ENCODE assay signal across 8 cellular contexts in the genomic region with DNA sequence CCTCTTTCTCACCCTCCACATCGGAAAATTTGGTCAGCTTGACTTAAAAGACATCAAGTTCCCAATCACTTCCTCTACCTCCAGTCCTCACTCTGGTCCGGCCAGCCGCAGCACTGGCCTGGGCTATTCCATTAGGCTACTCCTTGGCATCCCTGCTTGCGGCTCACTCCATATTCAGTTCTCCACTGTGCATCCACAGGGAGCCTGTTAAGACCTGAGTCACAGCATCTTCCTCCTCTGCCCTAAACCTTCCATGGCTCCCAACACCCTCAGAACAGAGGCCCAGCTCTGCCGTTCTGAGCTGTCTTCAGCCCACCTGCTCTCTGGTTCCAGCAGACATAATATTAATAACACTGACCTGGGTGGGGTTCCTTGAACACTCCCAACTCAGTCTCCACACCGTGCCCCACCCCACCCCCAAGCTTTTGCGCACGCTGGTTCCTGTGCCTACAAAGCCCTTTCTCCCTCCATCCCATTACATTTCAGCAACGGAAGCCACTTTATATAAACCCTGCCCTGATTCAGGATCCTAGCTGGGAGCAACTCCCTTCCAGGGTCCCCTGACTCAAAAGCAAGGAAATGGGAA.
DNase-seq lines count a peak whose midpoint lies in the region.

No MANE protein-coding gene starts in this region.

- H3K4me1 Mint-ChIP-seq in dendritic cell treated with granulocyte-macrophage colony-stimulating factor and Interleukin-4, amounts not matched to agents 40 ng/mL and 50 ng/mL, for 4 days (ENCODE audit: low read depth): peaks cover 24% of the 10 kb centered on the region

- H3K27ac Mint-ChIP-seq in dendritic cell treated with granulocyte-macrophage colony-stimulating factor and Interleukin-4, amounts not matched to agents 40 ng/mL and 50 ng/mL, for 4 days: peak overlapping the region; percentile 41

- H3K9me3 ChIP-seq in NT2/D1 (ENCODE audit: insufficient read depth, low read length) (peaks cover 39% of the 10 kb centered on the region), muscle layer of colon (ENCODE audit: low read length) (peaks cover 18% of the 10 kb centered on the region)

- H3K4me3 ChIP-seq in NT2/D1 (ENCODE audit: insufficient read length, low read depth) (peak overlapping the region; percentile 77), muscle layer of colon (ENCODE audit: low read depth in 1 of 2, low read length in 2 of 2) (peak overlapping the region; percentile 84 to 90)

- H3K27me3 Mint-ChIP-seq in dendritic cell treated with granulocyte-macrophage colony-stimulating factor and Interleukin-4, amounts not matched to agents 40 ng/mL and 50 ng/mL, for 4 days: peaks cover 7% of the 10 kb centered on the region

- H3K9ac ChIP-seq in NT2/D1 (ENCODE audit: insufficient read length, low read depth) (peak overlapping the region; percentile 79), muscle layer of colon (ENCODE audit: low read length) (peak overlapping the region; percentile 53)

- H3K27ac ChIP-seq in muscle layer of colon (ENCODE audit: low read depth, low read length): peak overlapping the region; percentile 41

- peaks cover 48% of the 10 kb centered on the region for H3K36me3 Mint-ChIP-seq in dendritic cell treated with granulocyte-macrophage colony-stimulating factor and Interleukin-4, amounts not matched to agents 40 ng/mL and 50 ng/mL, for 4 days (ENCODE audit: low read depth)

- peak overlapping the region; percentile 76 for H3K4me3 Mint-ChIP-seq in dendritic cell treated with granulocyte-macrophage colony-stimulating factor and Interleukin-4, amounts not matched to agents 40 ng/mL and 50 ng/mL, for 4 days

- DNase-seq in D341Med (ENCODE audit: low spot score) (peak; percentile 29), NT2/D1 (ENCODE audit: low read depth, low spot score) (no peak), NCI-H1694 treated with DMSO at 0.1 percent for 48 hours (lab: John Stamatoyannopoulos, UW) (no peak), glomerular visceral epithelial cell (ENCODE audit: extremely low spot score) (no peak), DMS53 treated with DMSO at 0.1 percent for 48 hours (lab: John Stamatoyannopoulos, UW; ENCODE audit: unreplicated experiment) (no peak)
- DNase-seq in stimulated activated CD4-positive, alpha-beta T cell treated with anti-CD3 and anti-CD28 coated beads, Interleukin-1b, Interleukin-23, amount 100 ng/mL, for 48 hours: no peak

- peaks cover 13% of the 10 kb centered on the region for H3K27me3 ChIP-seq in NT2/D1 (ENCODE audit: insufficient read depth, insufficient read length)
- H3K27me3 ChIP-seq in muscle layer of colon (ENCODE audit: control insufficient read depth in 1 of 2, insufficient read depth in 2 of 2, low read length in 2 of 2): no peaks in the 10 kb centered on the region

- intact Hi-C loops in dendritic cell treated with granulocyte-macrophage colony-stimulating factor and Interleukin-4, amounts not matched to agents 40 ng/mL and 50 ng/mL, for 4 days (cut with micrococcal nuclease): no loop called here

- H3K36me3 ChIP-seq in NT2/D1 (ENCODE audit: insufficient read depth, insufficient read length, low read length) (peaks cover 21% of the 10 kb centered on the region), muscle layer of colon (ENCODE audit: insufficient read depth, low read length) (peaks cover 29% of the 10 kb centered on the region)

- H3K4me1 ChIP-seq in NT2/D1 (ENCODE audit: insufficient read depth, insufficient read length): no peaks in the 10 kb centered on the region
- H3K4me1 ChIP-seq in muscle layer of colon (ENCODE audit: insufficient read depth, low read length): peaks cover 17% of the 10 kb centered on the region

- peaks cover 57% of the 10 kb centered on the region for H3K9me3 Mint-ChIP-seq in dendritic cell treated with granulocyte-macrophage colony-stimulating factor and Interleukin-4, amounts not matched to agents 40 ng/mL and 50 ng/mL, for 4 days
